2 cellular contexts compared by ENCODE assay signal in genomic region chr12:33429468-33429867, GRCh38.
TF ChIP-seq lines count a peak whose summit lies in the region.

No MANE protein-coding gene starts in this region.

TF ChIP-seq in HepG2, 621 proteins besides CTCF, POLR2A, EP300 and RAD21:
- TF ChIP-seq ZNF33B (CRISPR knock-in tag; IDR thresholded peaks at IDR 0.05) (no peak), ZNF660 (CRISPR knock-in tag; IDR thresholded peaks at IDR 0.05; ENCODE audit: borderline replicate concordance, low read depth) (no peak), ATF7 (IDR thresholded peaks at IDR 0.05) (peak; percentile 100), ATF7 (CRISPR knock-in tag; IDR thresholded peaks at IDR 0.05) (no peak), MXD4 (CRISPR knock-in tag; IDR thresholded peaks at IDR 0.05) (no peak), CREB1 (IDR thresholded peaks at IDR 0.05) (peak; percentile 97), CREB1 (CRISPR knock-in tag; IDR thresholded peaks at IDR 0.05) (no peak), ZNF251 (CRISPR knock-in tag; IDR thresholded peaks at IDR 0.05) (no peak)

TF ChIP-seq in GM12878, 131 proteins besides CTCF, POLR2A, EP300 and RAD21:
- no peak for TF ChIP-seq SREBF2 (IDR thresholded peaks at IDR 0.05; ENCODE audit: low read length)
- peak; percentile 26; the same call in 1 of the 2 replicates for TF ChIP-seq JUND (IDR thresholded peaks at IDR 0.05; ENCODE audit: low read depth, low read length)
- peak; percentile 77 for TF ChIP-seq ATF7 (IDR thresholded peaks at IDR 0.05; ENCODE audit: low read depth)
